In genomic region chr18:37006742-37007141, GRCh38 we compare ENCODE assay signal across 14 cellular contexts.
A peak's percentile ranks its signal among the peaks of the same experiment; 100 is the strongest.
DNase-seq lines count a peak whose midpoint lies in the region; ATAC-seq lines count a peak whose summit lies in the region.
"Had no signal": no experiment of that assay in that cellular context is flagged by ENCODE, and none has a peak within 500 bp of the region (broad histone marks: within the 10 kb centered on the region; RNA-seq: fewer than 3 reads in every experiment).

No MANE protein-coding gene starts in this region.

- DNase-seq in NCI-H82 (lab: John Stamatoyannopoulos, UW) (peak; percentile 47), NCI-H82 treated with DMSO at 0.1 percent for 48 hours (lab: John Stamatoyannopoulos, UW; ENCODE audit: unreplicated experiment) (no peak), pons (ENCODE audit: low spot score) (peak; percentile 5), cardiac septum (ENCODE audit: low spot score) (no peak), NCI-H446 treated with DMSO at 0.1 percent for 48 hours (lab: John Stamatoyannopoulos, UW) (no peak), EL (no peak)
- DNase-seq: activated CD4-positive, alpha-beta memory T cell treated with anti-CD3 and anti-CD28 coated beads for 36 hours; activated naive CD4-positive, alpha-beta T cell treated with anti-CD3 and anti-CD28 coated beads, Interleukin-2, amount 10 ng/mL, durations not matched to agents 7 days and 5 days; Caco-2; NCI-H345; transverse colon had no signal

- intact Hi-C loops in cardiac septum (cut with DNase I): no loop called here

- ATAC-seq in GM21619 (IDR thresholded peaks at IDR 0.05; ENCODE audit: unreplicated experiment): peak; percentile 84
- peak; percentile 61 for ATAC-seq in HG03103 (IDR thresholded peaks at IDR 0.05; ENCODE audit: low read depth, unreplicated experiment)
- ATAC-seq: Panc1 had no signal

Comparison
In these comparisons a context has a peak if more than half of its experiments do, and no peak if none do; other contexts are left out.
1. DNase-seq: peak in NCI-H82 (single experiment) and pons (single experiment); none in NCI-H82 treated with DMSO at 0.1 percent for 48 hours (single experiment), cardiac septum (single experiment), NCI-H446 treated with DMSO at 0.1 percent for 48 hours (single experiment) and EL (single experiment).